13 cellular contexts compared by ENCODE assay signal in genomic region chr9:69207503-69207902, GRCh38. TPM values are rescaled to one million over a fixed set of nuclear protein-coding genes. Genes with fewer than 3 reads are reported as not detected.
DNase-seq lines count a peak whose midpoint lies in the region; ATAC-seq and TF ChIP-seq lines count a peak whose summit lies in the region.
"Had no signal": no experiment of that assay in that cellular context is flagged by ENCODE, and none has a peak within 500 bp of the region (broad histone marks: within the 10 kb centered on the region; RNA-seq: fewer than 3 reads in every experiment).

No MANE protein-coding gene starts in this region.

- TF ChIP-seq EP300 in gastroesophageal sphincter (IDR thresholded peaks at IDR 0.05) = no peak

- H3K18ac ChIP-seq in neuronal stem cell (ENCODE audit: low read length) = no peak overlapping the region

- no peaks in the 10 kb centered on the region for H3K4me1 ChIP-seq in RWPE2 (ENCODE audit: insufficient read depth, poor library complexity, severe bottlenecking)
- peaks cover 0 to 52% (median 26%) of the 10 kb centered on the region in 12 donors for H3K4me1 ChIP-seq in heart left ventricle
- no peaks in the 10 kb centered on the region for H3K4me1 ChIP-seq in mucosa of descending colon (ENCODE audit: low read depth)
- H3K4me1 ChIP-seq in gastroesophageal sphincter = peaks cover 10 to 66% (median 14%) of the 10 kb centered on the region in 3 donors
- peaks cover 10% of the 10 kb centered on the region in 2 donors for H3K4me1 ChIP-seq in neuronal stem cell (ENCODE audit: control insufficient read depth in 2 of 2, insufficient read depth in 1 of 2, low read depth in 1 of 2, low read length in 2 of 2)

- H2BK120ac ChIP-seq in neuronal stem cell (ENCODE audit: low read depth, low read length) = no peak overlapping the region

- H3K4me3 ChIP-seq in H7 (ENCODE audit: insufficient read depth, low read depth, low read length) (no peak overlapping the region), RWPE2 (ENCODE audit: severe bottlenecking) (no peak overlapping the region), heart left ventricle (no peak overlapping the region), mucosa of descending colon (no peak overlapping the region), gastroesophageal sphincter (no peak overlapping the region), neuronal stem cell (ENCODE audit: low read length in 2 of 2) (no peak overlapping the region)

- no peak for TF ChIP-seq POLR2A in heart left ventricle (IDR thresholded peaks at IDR 0.05)
- TF ChIP-seq POLR2A in gastroesophageal sphincter (IDR thresholded peaks at IDR 0.05) = no peak

- no peak overlapping the region for H2BK12ac ChIP-seq in neuronal stem cell (ENCODE audit: low read length)

- H3K36me3 ChIP-seq in H7 (replicated peaks; ENCODE audit: control insufficient read depth, insufficient read depth, low read length) (no peaks in the 10 kb centered on the region), RWPE2 (ENCODE audit: low read depth) (peaks cover 5% of the 10 kb centered on the region; the same call in 1 of the 2 replicates), heart left ventricle (no peaks in the 10 kb centered on the region), mucosa of descending colon (ENCODE audit: low read depth) (no peaks in the 10 kb centered on the region), gastroesophageal sphincter (no peaks in the 10 kb centered on the region), neuronal stem cell (replicated peaks in 1 of 2; ENCODE audit: control insufficient read depth in 2 of 2, insufficient read depth in 2 of 2, low read length in 2 of 2) (no peaks in the 10 kb centered on the region)
- H3K36me3 ChIP-seq: neutrophil had no signal

- no peak overlapping the region for H4K8ac ChIP-seq in neuronal stem cell (ENCODE audit: low read depth, low read length)

- TF ChIP-seq CTCF in RWPE2 (IDR thresholded peaks at IDR 0.05; ENCODE audit: poor library complexity, severe bottlenecking) = no peak
- TF ChIP-seq CTCF in heart left ventricle (IDR thresholded peaks at IDR 0.05) = peak in 3 of 12 donors; percentile 27 to 40 (median 30)
- TF ChIP-seq CTCF in mucosa of descending colon (IDR thresholded peaks at IDR 0.05) = no peak
- no peak for TF ChIP-seq CTCF in gastroesophageal sphincter (IDR thresholded peaks at IDR 0.05)

- H2BK5ac ChIP-seq in neuronal stem cell (ENCODE audit: low read length) = no peak overlapping the region

- H3K27me3 ChIP-seq in H7 (ENCODE audit: control insufficient read depth, insufficient read depth, low read length) = no peaks in the 10 kb centered on the region
- H3K27me3 ChIP-seq in RWPE2 (ENCODE audit: insufficient read depth, poor library complexity, severe bottlenecking) = no peaks in the 10 kb centered on the region
- H3K27me3 ChIP-seq in heart left ventricle = no peaks in the 10 kb centered on the region
- no peaks in the 10 kb centered on the region for H3K27me3 ChIP-seq in gastroesophageal sphincter
- no peaks in the 10 kb centered on the region for H3K27me3 ChIP-seq in neuronal stem cell (ENCODE audit: control insufficient read depth in 3 of 3, insufficient read depth in 3 of 3, low read depth in 1 of 3, low read length in 3 of 3)
- H3K27me3 ChIP-seq: neutrophil had no signal

- H2AFZ ChIP-seq in neuronal stem cell (ENCODE audit: low read length) = no peak overlapping the region

- H2AK5ac ChIP-seq in neuronal stem cell (ENCODE audit: low read depth, low read length) = no peak overlapping the region

- DNase-seq in H7 (peak; percentile 61), RWPE2 (ENCODE audit: low spot score) (no peak), heart left ventricle (peak in 4 of 5 donors; percentile 36 to 68 (median 45)), mucosa of descending colon (no peak), NCI-H2107 treated with DMSO at 0.1 percent for 48 hours (lab: John Stamatoyannopoulos, UW; ENCODE audit: unreplicated experiment) (no peak), neuronal stem cell (ENCODE audit: low spot score) (no peak)
- DNase-seq: activated B cell treated with CpG ODN at 0.5 μM for 24 hours; activated effector memory CD4-positive, alpha-beta T cell treated with Interleukin-2 at 50 U/mL for 16 hours; immature natural killer cell; NCI-H2029 treated with DMSO at 0.1 percent for 48 hours had no signal

- ATAC-seq in RWPE2 (ENCODE audit: low read depth) = peak; percentile 45; the same call in 1 of the 3 replicates
- peak; percentile 51 to 82 (median 69) for ATAC-seq in heart left ventricle
- ATAC-seq in mucosa of descending colon = peak; percentile 10
- no peak for ATAC-seq in gastroesophageal sphincter
- ATAC-seq in GM19452 (IDR thresholded peaks at IDR 0.05; ENCODE audit: unreplicated experiment) = no peak

- no peak overlapping the region for H3K23ac ChIP-seq in neuronal stem cell (ENCODE audit: low read depth, low read length, poor library complexity)

- no peak overlapping the region for H3K9ac ChIP-seq in neuronal stem cell (ENCODE audit: low read depth, low read length, poor library complexity)

- no peak overlapping the region for H3K4ac ChIP-seq in neuronal stem cell (ENCODE audit: low read length)

- H2BK15ac ChIP-seq in neuronal stem cell (ENCODE audit: low read length) = no peak overlapping the region

- no peaks in the 10 kb centered on the region for H3K9me3 ChIP-seq in RWPE2 (ENCODE audit: severe bottlenecking)
- no peaks in the 10 kb centered on the region for H3K9me3 ChIP-seq in heart left ventricle
- no peaks in the 10 kb centered on the region for H3K9me3 ChIP-seq in mucosa of descending colon
- H3K9me3 ChIP-seq in gastroesophageal sphincter = no peaks in the 10 kb centered on the region
- H3K9me3 ChIP-seq in neuronal stem cell (replicated peaks in 1 of 2; ENCODE audit: control insufficient read depth in 2 of 2, insufficient read depth in 1 of 2, low read depth in 1 of 2, low read length in 2 of 2) = no peaks in the 10 kb centered on the region
- H3K9me3 ChIP-seq: neutrophil had no signal

- intact Hi-C loops in heart left ventricle (cut with DNase I) = no loop called here
- intact Hi-C loops in mucosa of descending colon (cut with DNase I, micrococcal nuclease) = no loop called here

- H3K4me2 ChIP-seq in neuronal stem cell (ENCODE audit: insufficient read depth, low read length, poor library complexity, severe bottlenecking) = no peak overlapping the region

- H3K79me1 ChIP-seq in neuronal stem cell (ENCODE audit: low read depth, low read length) = no peaks in the 10 kb centered on the region

- no peak overlapping the region for H3K14ac ChIP-seq in neuronal stem cell (ENCODE audit: low read length)

- H3K27ac ChIP-seq in RWPE2 (ENCODE audit: poor library complexity, severe bottlenecking) = no peak overlapping the region
- peak overlapping the region in 9 of 12 donors; percentile 9 to 67 (median 36) for H3K27ac ChIP-seq in heart left ventricle
- H3K27ac ChIP-seq in gastroesophageal sphincter = peak overlapping the region in 2 of 4 donors; percentile 13 to 35
- no peak overlapping the region for H3K27ac ChIP-seq in neuronal stem cell (replicated peaks; ENCODE audit: low read length)
- H3K27ac ChIP-seq: neutrophil had no signal

- no peak overlapping the region for H4K91ac ChIP-seq in neuronal stem cell (ENCODE audit: low read depth, low read length, poor library complexity)

- WGBS in heart left ventricle, 4 donors = 42 to 53% (median 47%) methylated on average over 6 of the region's 6 CpGs
- 53% methylated on average over 3 of the region's 6 CpGs; no CpG with 5 or more reads in 1 of the 2 donors for WGBS in gastroesophageal sphincter (ENCODE audit: low coverage in 1 of 2), 2 donors
- no CpG with 5 or more reads among the region's 6 CpGs for WGBS in neuronal stem cell (ENCODE audit: extremely low coverage in 2 of 2, insufficient read length in 2 of 2, insufficient replicate concordance in 1 of 2), 2 donors

RNA-seq across cellular contexts. Expression of gene TJP2, which starts 33.4 kb away (rescaled TPM):
- 107 and 128 TPM in 2 replicates for total RNA-seq in H7 (2014; rRNA removed; shearing (Covaris generic))
- total RNA-seq in heart left ventricle (100 to 1,000 TPM in 4 of 9 donors, 10 to 100 TPM in 5; 56.0 to 139 (median 92.0) TPM), mucosa of descending colon (100 to 1,000 TPM in 2 of 3 donors, 10 to 100 TPM in 1; 81.1 to 172 (median 124) TPM), gastroesophageal sphincter (100 to 1,000 TPM in 2 of 4 donors, 10 to 100 TPM in 2; 39.3 to 147 (median 104) TPM)
- polyA plus RNA-seq in heart left ventricle = 10 to 100 TPM; 29.1 to 29.5 TPM
- 27.2 TPM for polyA plus RNA-seq in neuronal stem cell (2013, experiment 1 of 2)
- 28.1 TPM for polyA plus RNA-seq in neuronal stem cell (2013, experiment 2 of 2)

Comparison
In these comparisons a context has a peak if more than half of its experiments do, and no peak if none do; other contexts are left out.
1. DNase-seq: peak in H7 (single experiment) and heart left ventricle (4 of 5); none in RWPE2 (single experiment), mucosa of descending colon (0 of 3), NCI-H2107 treated with DMSO at 0.1 percent for 48 hours (single experiment) and neuronal stem cell (single experiment).
2. ATAC-seq: peak in RWPE2 (single experiment), heart left ventricle (4 of 4) and mucosa of descending colon (single experiment); none in gastroesophageal sphincter (single experiment) and GM19452 (single experiment).
3. H3K27ac ChIP-seq: peak in heart left ventricle (9 of 12); none in RWPE2 (single experiment) and neuronal stem cell (single experiment).